26 cellular contexts compared by ENCODE assay signal in the genomic region with DNA sequence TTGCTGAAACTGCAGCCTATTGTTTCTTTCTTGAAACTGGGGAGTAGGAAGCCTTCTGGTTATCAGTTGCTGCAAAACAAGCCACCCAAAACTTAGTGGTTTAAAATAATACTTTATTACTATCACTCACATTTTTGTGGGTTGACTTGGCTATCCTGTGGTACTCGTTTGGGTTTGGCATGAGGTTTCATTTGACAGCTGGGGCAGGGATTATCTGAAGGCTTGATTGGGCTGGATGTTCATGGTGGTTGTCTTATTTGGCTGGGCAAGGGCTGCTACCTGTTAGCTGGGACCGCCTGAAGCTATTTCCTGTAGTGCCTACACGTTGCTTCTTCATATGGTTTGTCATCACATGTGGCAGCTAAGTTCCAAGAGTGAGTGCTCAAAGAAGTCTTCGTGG.
DNase-seq lines count a peak whose midpoint lies in the region; ATAC-seq and TF ChIP-seq lines count a peak whose summit lies in the region.
"Had no signal": no experiment of that assay in that cellular context is flagged by ENCODE, and none has a peak within 500 bp of the region (broad histone marks: within the 10 kb centered on the region; RNA-seq: fewer than 3 reads in every experiment).

No MANE protein-coding gene starts in this region.

- no peak for TF ChIP-seq CTCF in fibroblast of the aortic adventitia (IDR thresholded peaks at IDR 0.05; ENCODE audit: insufficient read depth, low read length)

- peak overlapping the region; percentile 5 to 32 (median 20) for H3K27ac Mint-ChIP-seq in CD4-positive, CD25-positive, alpha-beta regulatory T cell
- no peak overlapping the region for H3K27ac Mint-ChIP-seq in activated CD4-positive, alpha-beta memory T cell treated with anti-CD3 and anti-CD28 coated beads for 36 hours
- H3K27ac Mint-ChIP-seq in activated CD4-positive, alpha-beta memory T cell treated with anti-CD3 and anti-CD28 coated beads, Interleukin-2, amount 10 ng/mL, durations not matched to agents 7 days and 5 days = no peak overlapping the region
- H3K27ac Mint-ChIP-seq: activated CD4-positive, alpha-beta T cell treated with anti-CD3 and anti-CD28 coated beads, Interleukin-2, amount 10 ng/mL, durations not matched to agents 24 days and 14 days; activated naive CD4-positive, alpha-beta T cell treated with anti-CD3 and anti-CD28 coated beads, Interleukin-2, amount 10 ng/mL, durations not matched to agents 7 days and 5 days; CD14-positive monocyte; GM23338; nephron progenitor cell had no signal

- H3K27me3 ChIP-seq in CD4-positive, CD25-positive, alpha-beta regulatory T cell (ENCODE audit: control insufficient read depth, insufficient read depth, low read length) = no peaks in the 10 kb centered on the region
- no peaks in the 10 kb centered on the region for H3K27me3 ChIP-seq in SJCRH30
- H3K27me3 ChIP-seq: upper lobe of left lung had no signal

- H3K4me3 ChIP-seq in CD4-positive, CD25-positive, alpha-beta regulatory T cell (ENCODE audit: low read depth, low read length) = no peak overlapping the region
- H3K4me3 ChIP-seq in SJCRH30 (no peak overlapping the region), fibroblast of the aortic adventitia (ENCODE audit: low read depth, low read length) (no peak overlapping the region)
- H3K4me3 ChIP-seq: GM23338, mucosa of descending colon, upper lobe of left lung had no signal

- no peaks in the 10 kb centered on the region for H3K27me3 Mint-ChIP-seq in CD4-positive, CD25-positive, alpha-beta regulatory T cell
- no peaks in the 10 kb centered on the region for H3K27me3 Mint-ChIP-seq in activated CD4-positive, alpha-beta memory T cell treated with anti-CD3 and anti-CD28 coated beads for 36 hours
- H3K27me3 Mint-ChIP-seq in activated CD4-positive, alpha-beta memory T cell treated with anti-CD3 and anti-CD28 coated beads, Interleukin-2, amount 10 ng/mL, durations not matched to agents 7 days and 5 days = no peaks in the 10 kb centered on the region
- H3K27me3 Mint-ChIP-seq: activated CD4-positive, alpha-beta T cell treated with anti-CD3 and anti-CD28 coated beads, Interleukin-2, amount 10 ng/mL, durations not matched to agents 24 days and 14 days; activated naive CD4-positive, alpha-beta T cell treated with anti-CD3 and anti-CD28 coated beads, Interleukin-2, amount 10 ng/mL, durations not matched to agents 7 days and 5 days had no signal

- no peaks in the 10 kb centered on the region for H3K36me3 ChIP-seq in CD4-positive, CD25-positive, alpha-beta regulatory T cell (ENCODE audit: control insufficient read depth, insufficient read depth, low read length)
- H3K36me3 ChIP-seq in SJCRH30 = no peaks in the 10 kb centered on the region
- H3K36me3 ChIP-seq: upper lobe of left lung had no signal

- no peak for ATAC-seq in CD4-positive, CD25-positive, alpha-beta regulatory T cell (ENCODE audit: low read depth in 2 of 2)
- ATAC-seq: activated T-cell treated with anti-CD3 and anti-CD28 coated beads, Interleukin-2, amount 50 U/mL, for 4 hours; GM23338; mucosa of descending colon had no signal

- no peaks in the 10 kb centered on the region for H3K9me3 ChIP-seq in CD4-positive, CD25-positive, alpha-beta regulatory T cell (ENCODE audit: control insufficient read depth in 2 of 2, low read length in 2 of 2)
- H3K9me3 ChIP-seq in SJCRH30 (replicated peaks) = no peaks in the 10 kb centered on the region
- H3K9me3 ChIP-seq: mucosa of descending colon, upper lobe of left lung had no signal

- peak overlapping the region in 1 of 4 donors; percentile 5 for H3K4me3 Mint-ChIP-seq in CD4-positive, CD25-positive, alpha-beta regulatory T cell
- H3K4me3 Mint-ChIP-seq in activated CD4-positive, alpha-beta memory T cell treated with anti-CD3 and anti-CD28 coated beads for 36 hours = no peak overlapping the region
- no peak overlapping the region for H3K4me3 Mint-ChIP-seq in activated CD4-positive, alpha-beta memory T cell treated with anti-CD3 and anti-CD28 coated beads, Interleukin-2, amount 10 ng/mL, durations not matched to agents 7 days and 5 days
- H3K4me3 Mint-ChIP-seq: activated CD4-positive, alpha-beta T cell treated with anti-CD3 and anti-CD28 coated beads, Interleukin-2, amount 10 ng/mL, durations not matched to agents 24 days and 14 days; activated naive CD4-positive, alpha-beta T cell treated with anti-CD3 and anti-CD28 coated beads, Interleukin-2, amount 10 ng/mL, durations not matched to agents 7 days and 5 days; activated T-cell treated with anti-CD3 and anti-CD28 coated beads, Interleukin-2, amount 50 U/mL, for 4 hours; CD14-positive monocyte; GM23338; nephron progenitor cell had no signal

- no peak overlapping the region for H3K27ac ChIP-seq in CD4-positive, CD25-positive, alpha-beta regulatory T cell (ENCODE audit: insufficient read depth, low read length, poor library complexity, severe bottlenecking)
- H3K27ac ChIP-seq in SJCRH30 = no peak overlapping the region
- H3K27ac ChIP-seq: upper lobe of left lung had no signal

- peaks cover 7% of the 10 kb centered on the region for H3K36me3 Mint-ChIP-seq in CD4-positive, CD25-positive, alpha-beta regulatory T cell
- peaks cover 2% of the 10 kb centered on the region for H3K36me3 Mint-ChIP-seq in activated CD4-positive, alpha-beta memory T cell treated with anti-CD3 and anti-CD28 coated beads for 36 hours
- peaks cover 2% of the 10 kb centered on the region for H3K36me3 Mint-ChIP-seq in activated CD4-positive, alpha-beta memory T cell treated with anti-CD3 and anti-CD28 coated beads, Interleukin-2, amount 10 ng/mL, durations not matched to agents 7 days and 5 days (ENCODE audit: low read depth)
- H3K36me3 Mint-ChIP-seq: activated naive CD4-positive, alpha-beta T cell treated with anti-CD3 and anti-CD28 coated beads, Interleukin-2, amount 10 ng/mL, durations not matched to agents 7 days and 5 days; CD14-positive monocyte had no signal

- no peak for DNase-seq in CD4-positive, CD25-positive, alpha-beta regulatory T cell
- DNase-seq in EL (peak; percentile 16), SJCRH30 (peak; percentile 57 to 60), fibroblast of the aortic adventitia (ENCODE audit: low read depth) (peak; percentile 52), NCI-H1105 (lab: John Stamatoyannopoulos, UW) (no peak)
- DNase-seq in activated CD4-positive, alpha-beta memory T cell treated with anti-CD3 and anti-CD28 coated beads for 36 hours = no peak
- no peak for DNase-seq in activated CD4-positive, alpha-beta memory T cell treated with anti-CD3 and anti-CD28 coated beads, Interleukin-2, amount 10 ng/mL, durations not matched to agents 7 days and 5 days
- DNase-seq: activated CD4-positive, alpha-beta T cell treated with anti-CD3 and anti-CD28 coated beads, Interleukin-2, amount 10 ng/mL, durations not matched to agents 24 days and 14 days; activated naive CD4-positive, alpha-beta T cell treated with anti-CD3 and anti-CD28 coated beads, Interleukin-2, amount 10 ng/mL, durations not matched to agents 7 days and 5 days; activated T-cell treated with anti-CD3 and anti-CD28 coated beads, Interleukin-2, amount 50 U/mL, for 4 hours; Calu3; DMS79 treated with DMSO at 0.1 percent for 48 hours; hypothalamus; IMR-90; mucosa of descending colon; NCI-H1417; NCI-H2029 treated with DMSO at 0.1 percent for 48 hours; NCI-H69; nephron progenitor cell; SHP77 treated with DMSO at 0.1 percent for 48 hours; stimulated activated CD4-positive, alpha-beta T cell treated with anti-CD3 and anti-CD28 coated beads, Interleukin-4, amount 100 ng/mL, for 24 hours; substantia nigra; T1000; upper lobe of left lung had no signal

- POLR2A ChIA-PET in activated CD4-positive, alpha-beta memory T cell treated with anti-CD3 and anti-CD28 coated beads for 36 hours (lab: Charles Lee) = no interaction called here
- POLR2A ChIA-PET in activated CD4-positive, alpha-beta memory T cell treated with anti-CD3 and anti-CD28 coated beads, Interleukin-2, amount 10 ng/mL, durations not matched to agents 7 days and 5 days (lab: Charles Lee) = no interaction called here

- H3K4me1 ChIP-seq in CD4-positive, CD25-positive, alpha-beta regulatory T cell (ENCODE audit: control insufficient read depth, insufficient read depth, low read length, poor library complexity, severe bottlenecking) = peaks cover 4% of the 10 kb centered on the region
- peaks cover 22% of the 10 kb centered on the region for H3K4me1 ChIP-seq in SJCRH30

- peaks cover 0 to 7% (median 0%) of the 10 kb centered on the region in 7 donors for H3K9me3 Mint-ChIP-seq in CD4-positive, CD25-positive, alpha-beta regulatory T cell
- no peaks in the 10 kb centered on the region for H3K9me3 Mint-ChIP-seq in activated CD4-positive, alpha-beta memory T cell treated with anti-CD3 and anti-CD28 coated beads for 36 hours
- no peaks in the 10 kb centered on the region for H3K9me3 Mint-ChIP-seq in activated CD4-positive, alpha-beta memory T cell treated with anti-CD3 and anti-CD28 coated beads, Interleukin-2, amount 10 ng/mL, durations not matched to agents 7 days and 5 days
- H3K9me3 Mint-ChIP-seq: activated naive CD4-positive, alpha-beta T cell treated with anti-CD3 and anti-CD28 coated beads, Interleukin-2, amount 10 ng/mL, durations not matched to agents 7 days and 5 days had no signal

- intact Hi-C loops in activated CD4-positive, alpha-beta memory T cell treated with anti-CD3 and anti-CD28 coated beads for 36 hours (cut with micrococcal nuclease) = no loop called here

- CTCF ChIA-PET in activated CD4-positive, alpha-beta memory T cell treated with anti-CD3 and anti-CD28 coated beads for 36 hours (lab: Charles Lee) = no interaction called here
- CTCF ChIA-PET in activated CD4-positive, alpha-beta memory T cell treated with anti-CD3 and anti-CD28 coated beads, Interleukin-2, amount 10 ng/mL, durations not matched to agents 7 days and 5 days (lab: Charles Lee) = interaction anchor here (0.7 kb wide), 1 partner anchor 79 kb away, joined by 3 read pairs; no protein-coding TSS in a partner anchor

- H3K4me1 Mint-ChIP-seq in CD4-positive, CD25-positive, alpha-beta regulatory T cell = peaks cover 38 to 72% (median 51%) of the 10 kb centered on the region in 4 donors
- peaks cover 19% of the 10 kb centered on the region for H3K4me1 Mint-ChIP-seq in activated CD4-positive, alpha-beta memory T cell treated with anti-CD3 and anti-CD28 coated beads for 36 hours (ENCODE audit: low read depth)
- peaks cover 4% of the 10 kb centered on the region for H3K4me1 Mint-ChIP-seq in activated CD4-positive, alpha-beta memory T cell treated with anti-CD3 and anti-CD28 coated beads, Interleukin-2, amount 10 ng/mL, durations not matched to agents 7 days and 5 days
- H3K4me1 Mint-ChIP-seq: activated CD4-positive, alpha-beta T cell treated with anti-CD3 and anti-CD28 coated beads, Interleukin-2, amount 10 ng/mL, durations not matched to agents 24 days and 14 days; activated naive CD4-positive, alpha-beta T cell treated with anti-CD3 and anti-CD28 coated beads, Interleukin-2, amount 10 ng/mL, durations not matched to agents 7 days and 5 days; GM23338; nephron progenitor cell had no signal

Comparison
In these comparisons a context has a peak if more than half of its experiments do, and no peak if none do; other contexts are left out.
1. DNase-seq: peak in EL (single experiment), SJCRH30 (2 of 2) and fibroblast of the aortic adventitia (single experiment); none in CD4-positive, CD25-positive, alpha-beta regulatory T cell (0 of 3), activated CD4-positive, alpha-beta memory T cell treated with anti-CD3 and anti-CD28 coated beads for 36 hours (single experiment), NCI-H1105 (single experiment) and activated CD4-positive, alpha-beta memory T cell treated with anti-CD3 and anti-CD28 coated beads, Interleukin-2, amount 10 ng/mL, durations not matched to agents 7 days and 5 days (single experiment).
2. H3K27ac Mint-ChIP-seq: peak in CD4-positive, CD25-positive, alpha-beta regulatory T cell (3 of 3); none in activated CD4-positive, alpha-beta memory T cell treated with anti-CD3 and anti-CD28 coated beads for 36 hours (single experiment) and activated CD4-positive, alpha-beta memory T cell treated with anti-CD3 and anti-CD28 coated beads, Interleukin-2, amount 10 ng/mL, durations not matched to agents 7 days and 5 days (single experiment).